In genomic region chr3:58991623-58992022, GRCh38 we compare ENCODE assay signal across 21 cellular contexts. TPM values are rescaled to one million over a fixed set of nuclear protein-coding genes. Genes with fewer than 3 reads are reported as not detected.
DNase-seq lines count a peak whose midpoint lies in the region; ATAC-seq and TF ChIP-seq lines count a peak whose summit lies in the region.
"Had no signal": no experiment of that assay in that cellular context is flagged by ENCODE, and none has a peak within 500 bp of the region (broad histone marks: within the 10 kb centered on the region; RNA-seq: fewer than 3 reads in every experiment).

No MANE protein-coding gene starts in this region.

- H3K9me3 Mint-ChIP-seq in neural progenitor cell: no peaks in the 10 kb centered on the region
- H3K9me3 Mint-ChIP-seq in activated naive CD8-positive, alpha-beta T cell treated with anti-CD3 and anti-CD28 coated beads, Interleukin-2, amount 50 U/mL, for 24 hours: no peaks in the 10 kb centered on the region
- H3K9me3 Mint-ChIP-seq: CD14-positive monocyte; CD4-positive, alpha-beta T cell; H9 had no signal

- H3K4me3 ChIP-seq in H7 (ENCODE audit: insufficient read depth, low read depth, low read length): no peak overlapping the region
- no peak overlapping the region for H3K4me3 ChIP-seq in WERI-Rb-1 (ENCODE audit: low read depth, low read length)
- H3K4me3 ChIP-seq in neural progenitor cell: no peak overlapping the region
- H3K4me3 ChIP-seq: A549; BLaER1 treated with 17β-estradiol and CSF1 and Interleukin-3, amounts not matched to agents 10 nM and 100 nM had no signal

- DNase-seq in Right ventricle myocardium inferior (ENCODE audit: missing footprints) (peak; percentile 56), cardiac septum (ENCODE audit: low spot score) (no peak), H7 (peak; percentile 18), WERI-Rb-1 (peak; percentile 32), neural progenitor cell (ENCODE audit: low spot score) (peak; percentile 20), mucosa of gallbladder (ENCODE audit: low spot score) (no peak)
- no peak for DNase-seq in activated naive CD8-positive, alpha-beta T cell treated with anti-CD3 and anti-CD28 coated beads, Interleukin-2, amount 50 U/mL, for 24 hours
- DNase-seq: 8988T; ACHN; AML-193; BE2C; CD4-positive, alpha-beta T cell; CD8-positive, alpha-beta memory T cell; DMS 273 treated with DMSO at 0.1 percent for 48 hours; DMS79; GF-D8; H9 had no signal

- H3K36me3 ChIP-seq in H7 (replicated peaks; ENCODE audit: control insufficient read depth, insufficient read depth, low read length): no peaks in the 10 kb centered on the region
- no peaks in the 10 kb centered on the region for H3K36me3 ChIP-seq in WERI-Rb-1
- no peaks in the 10 kb centered on the region for H3K36me3 ChIP-seq in neural progenitor cell
- H3K36me3 ChIP-seq: BE2C had no signal

- H3K27me3 ChIP-seq in H7 (ENCODE audit: control insufficient read depth, insufficient read depth, low read length) (no peaks in the 10 kb centered on the region), WERI-Rb-1 (ENCODE audit: insufficient read depth, low read depth, severe bottlenecking) (no peaks in the 10 kb centered on the region), neural progenitor cell (no peaks in the 10 kb centered on the region)
- H3K27me3 ChIP-seq: BE2C; BLaER1 treated with 17β-estradiol and CSF1 and Interleukin-3, amounts not matched to agents 10 nM and 100 nM had no signal

- H3K4me1 ChIP-seq in neural progenitor cell: peaks cover 6% of the 10 kb centered on the region
- H3K4me1 ChIP-seq: A549, BE2C had no signal

- intact Hi-C loops in Right ventricle myocardium inferior (cut with DNase I): no loop called here
- intact Hi-C loops in cardiac septum (cut with DNase I): no loop called here

- no peaks in the 10 kb centered on the region for H3K36me3 Mint-ChIP-seq in neural progenitor cell
- no peaks in the 10 kb centered on the region for H3K36me3 Mint-ChIP-seq in activated naive CD8-positive, alpha-beta T cell treated with anti-CD3 and anti-CD28 coated beads, Interleukin-2, amount 50 U/mL, for 24 hours (ENCODE audit: low read depth)
- H3K36me3 Mint-ChIP-seq: CD14-positive monocyte; CD8-positive, alpha-beta memory T cell had no signal

- H3K27me3 Mint-ChIP-seq in neural progenitor cell (ENCODE audit: insufficient read depth, low read depth): peaks cover 3% of the 10 kb centered on the region
- H3K27me3 Mint-ChIP-seq in activated naive CD8-positive, alpha-beta T cell treated with anti-CD3 and anti-CD28 coated beads, Interleukin-2, amount 50 U/mL, for 24 hours: peaks cover 9% of the 10 kb centered on the region

- no peak overlapping the region for H3K9ac ChIP-seq in neural progenitor cell
- H3K9ac ChIP-seq: BLaER1 treated with 17β-estradiol and CSF1 and Interleukin-3, amounts not matched to agents 10 nM and 100 nM had no signal

- TF ChIP-seq CTCF in WERI-Rb-1 (IDR thresholded peaks at IDR 0.05; ENCODE audit: low read depth, low read length): no peak
- no peak for TF ChIP-seq CTCF in neural progenitor cell (IDR thresholded peaks at IDR 0.05)

- no peaks in the 10 kb centered on the region for H3F3A ChIP-seq in neural progenitor cell (ENCODE audit: low read depth)

- H3K9me3 ChIP-seq in WERI-Rb-1 (ENCODE audit: severe bottlenecking): no peaks in the 10 kb centered on the region
- H3K9me3 ChIP-seq in neural progenitor cell (ENCODE audit: low read depth): no peaks in the 10 kb centered on the region
- H3K9me3 ChIP-seq: BE2C had no signal

- ATAC-seq in Right ventricle myocardium inferior: no peak
- ATAC-seq in activated naive CD8-positive, alpha-beta T cell treated with anti-CD3 and anti-CD28 coated beads, Interleukin-2, amount 50 U/mL, for 24 hours: no peak
- ATAC-seq: A549, HCT116 had no signal

- H3K27ac Mint-ChIP-seq in neural progenitor cell: no peak overlapping the region
- H3K27ac Mint-ChIP-seq in activated naive CD8-positive, alpha-beta T cell treated with anti-CD3 and anti-CD28 coated beads, Interleukin-2, amount 50 U/mL, for 24 hours: no peak overlapping the region
- H3K27ac Mint-ChIP-seq: CD14-positive monocyte; CD4-positive, alpha-beta T cell; H9 had no signal

- no peaks in the 10 kb centered on the region for H4K20me1 ChIP-seq in neural progenitor cell (ENCODE audit: low read depth)
- H4K20me1 ChIP-seq: BLaER1 treated with 17β-estradiol and CSF1 and Interleukin-3, amounts not matched to agents 10 nM and 100 nM had no signal

- H3K4me1 Mint-ChIP-seq in neural progenitor cell: peaks cover 4% of the 10 kb centered on the region
- H3K4me1 Mint-ChIP-seq in activated naive CD8-positive, alpha-beta T cell treated with anti-CD3 and anti-CD28 coated beads, Interleukin-2, amount 50 U/mL, for 24 hours: no peaks in the 10 kb centered on the region

- no peak overlapping the region for H3K4me3 Mint-ChIP-seq in neural progenitor cell
- no peak overlapping the region for H3K4me3 Mint-ChIP-seq in activated naive CD8-positive, alpha-beta T cell treated with anti-CD3 and anti-CD28 coated beads, Interleukin-2, amount 50 U/mL, for 24 hours
- H3K4me3 Mint-ChIP-seq: CD14-positive monocyte; CD4-positive, alpha-beta T cell; CD8-positive, alpha-beta memory T cell; H9 had no signal

- H2AFZ ChIP-seq in neural progenitor cell (replicated peaks): no peak overlapping the region

- H3K79me2 ChIP-seq in neural progenitor cell (ENCODE audit: low read depth): no peaks in the 10 kb centered on the region

- H3K4me2 ChIP-seq in neural progenitor cell: no peak overlapping the region
- H3K4me2 ChIP-seq: A549; BLaER1 treated with 17β-estradiol and CSF1 and Interleukin-3, amounts not matched to agents 10 nM and 100 nM had no signal

- H3K27ac ChIP-seq in WERI-Rb-1: no peak overlapping the region
- H3K27ac ChIP-seq in neural progenitor cell: no peak overlapping the region
- H3K27ac ChIP-seq: A549; BLaER1 treated with 17β-estradiol and CSF1 and Interleukin-3, amounts not matched to agents 10 nM and 100 nM had no signal

RNA-seq across cellular contexts. Expression of gene CFAP20DC, which starts 58.2 kb away (rescaled TPM):
- total RNA-seq in Right ventricle myocardium inferior (0.22 TPM), cardiac septum (0.08 TPM), neural progenitor cell (ENCODE audit: low replicate concordance) (9.6 and 14.0 TPM in 2 replicates), mucosa of gallbladder (1.9 TPM)
- 4.7 and 9.9 TPM in 2 replicates for total RNA-seq in H7 (2014; rRNA removed; shearing (Covaris generic))

Comparison
In these comparisons a context has a peak if more than half of its experiments do, and no peak if none do; other contexts are left out.
1. DNase-seq: peak in Right ventricle myocardium inferior (single experiment), H7 (single experiment), WERI-Rb-1 (single experiment) and neural progenitor cell (single experiment); none in cardiac septum (single experiment), activated naive CD8-positive, alpha-beta T cell treated with anti-CD3 and anti-CD28 coated beads, Interleukin-2, amount 50 U/mL, for 24 hours (single experiment) and mucosa of gallbladder (single experiment).